Comparison of ENCODE assay signal across 27 cellular contexts in genomic region chr13:114199961-114200672, GRCh38. TPM values are rescaled to one million over a fixed set of nuclear protein-coding genes. Genes with fewer than 3 reads are reported as not detected.
A peak's percentile ranks its signal among the peaks of the same experiment; 100 is the strongest.
DNase-seq lines count a peak whose midpoint lies in the region; ATAC-seq and TF ChIP-seq lines count a peak whose summit lies in the region.
"Had no signal": no experiment of that assay in that cellular context is flagged by ENCODE, and none has a peak within 500 bp of the region (broad histone marks: within the 10 kb centered on the region; RNA-seq: fewer than 3 reads in every experiment).

No MANE protein-coding gene starts in this region.

- no peak for ATAC-seq in stimulated activated effector memory CD8-positive, alpha-beta T cell treated with anti-CD3 and anti-CD28 coated beads, Interleukin-12 subunit alpha, Interleukin-12 subunit beta, amount 100 ng/mL, for 72 hours
- no peak for ATAC-seq in left colon
- ATAC-seq: activated T-cell treated with anti-CD3 and anti-CD28 coated beads, Interleukin-2, amount 50 U/mL, for 4 hours; esophagus mucosa; GM12878; HCT116; upper lobe of right lung had no signal

- peaks cover 3% of the 10 kb centered on the region for H3K4me1 Mint-ChIP-seq in glutamatergic neuron (ENCODE audit: low read depth, unreplicated experiment)
- no peaks in the 10 kb centered on the region for H3K4me1 Mint-ChIP-seq in osteocyte (ENCODE audit: unreplicated experiment)
- peaks cover 27% of the 10 kb centered on the region for H3K4me1 Mint-ChIP-seq in stimulated activated effector memory CD8-positive, alpha-beta T cell treated with anti-CD3 and anti-CD28 coated beads, Interleukin-12 subunit alpha, Interleukin-12 subunit beta, amount 100 ng/mL, for 72 hours

- no peak overlapping the region for H3K27ac ChIP-seq in HUES6 (ENCODE audit: low read depth, low read length)
- H3K27ac ChIP-seq: dorsolateral prefrontal cortex, upper lobe of right lung, VCaP had no signal

- H3K9me3 Mint-ChIP-seq in glutamatergic neuron (ENCODE audit: unreplicated experiment), result peaks cover 3% of the 10 kb centered on the region
- no peaks in the 10 kb centered on the region for H3K9me3 Mint-ChIP-seq in osteocyte (ENCODE audit: unreplicated experiment)
- no peaks in the 10 kb centered on the region for H3K9me3 Mint-ChIP-seq in stimulated activated effector memory CD8-positive, alpha-beta T cell treated with anti-CD3 and anti-CD28 coated beads, Interleukin-12 subunit alpha, Interleukin-12 subunit beta, amount 100 ng/mL, for 72 hours
- H3K9me3 Mint-ChIP-seq: activated T-cell treated with anti-CD3 and anti-CD28 coated beads, Interleukin-2, amount 50 U/mL, for 4 hours; stimulated activated naive CD8-positive, alpha-beta T cell treated with anti-CD3 and anti-CD28 coated beads, Interleukin-15, Interleukin-2, amounts not matched to agents 100 ng/mL and 50 ng/mL, for 24 hours had no signal

- peaks cover 11% of the 10 kb centered on the region for H3K9me3 ChIP-seq in HUES6 (ENCODE audit: control insufficient read depth, insufficient read depth, low read depth, low read length)
- H3K9me3 ChIP-seq: upper lobe of right lung had no signal

- TF ChIP-seq CTCF in AG09309 (IDR thresholded peaks at IDR 0.05; ENCODE audit: control insufficient read depth, insufficient read depth, low read depth, low read length, missing control alignments), result no peak
- no peak for TF ChIP-seq CTCF in glutamatergic neuron (IDR thresholded peaks at IDR 0.05; ENCODE audit: partially characterized antibody, unreplicated experiment)
- no peak for TF ChIP-seq CTCF in osteocyte (IDR thresholded peaks at IDR 0.05)

- peak overlapping the region; percentile 18 for H3K4me3 ChIP-seq in AG09309 (ENCODE audit: control insufficient read depth, low read depth, low read length)
- peak overlapping the region; percentile 48; the same call in 1 of the 2 replicates for H3K4me3 ChIP-seq in HUES6 (ENCODE audit: low read depth, low read length)
- H3K4me3 ChIP-seq: GM12878, upper lobe of right lung had no signal

- H3K36me3 Mint-ChIP-seq in glutamatergic neuron (ENCODE audit: unreplicated experiment), result peaks cover 3% of the 10 kb centered on the region
- H3K36me3 Mint-ChIP-seq in osteocyte (ENCODE audit: unreplicated experiment), result no peaks in the 10 kb centered on the region
- H3K36me3 Mint-ChIP-seq in stimulated activated effector memory CD8-positive, alpha-beta T cell treated with anti-CD3 and anti-CD28 coated beads, Interleukin-12 subunit alpha, Interleukin-12 subunit beta, amount 100 ng/mL, for 72 hours, result no peaks in the 10 kb centered on the region

- DNase-seq in AG09309 (ENCODE audit: low read depth) (no peak), glutamatergic neuron (no peak), retina (peak; percentile 52), osteocyte (ENCODE audit: extremely low spot score, unreplicated experiment) (no peak), left colon (no peak)
- no peak for DNase-seq in activated T-cell treated with anti-CD3 and anti-CD28 coated beads, Interleukin-2, amount 50 U/mL, for 48 hours
- no peak for DNase-seq in stimulated activated effector memory CD8-positive, alpha-beta T cell treated with anti-CD3 and anti-CD28 coated beads, Interleukin-12 subunit alpha, Interleukin-12 subunit beta, amount 100 ng/mL, for 72 hours (ENCODE audit: low spot score in 2 of 2)
- DNase-seq: activated CD4-positive, alpha-beta T cell treated with anti-CD3 and anti-CD28 coated beads, Interleukin-2, amount 50 U/mL, for 48 hours; activated T-cell treated with anti-CD3 and anti-CD28 coated beads, Interleukin-2, amount 50 U/mL, for 4 hours; Calu3; dorsolateral prefrontal cortex; GF-D8; KG1; NCI-H2081; NCI-H69; SHP77 treated with DMSO at 0.1 percent for 48 hours; upper lobe of right lung had no signal

- peaks cover 2% of the 10 kb centered on the region for H3K27me3 Mint-ChIP-seq in glutamatergic neuron (ENCODE audit: unreplicated experiment)
- peaks cover 38% of the 10 kb centered on the region for H3K27me3 Mint-ChIP-seq in osteocyte (ENCODE audit: unreplicated experiment)
- H3K27me3 Mint-ChIP-seq: activated naive CD8-positive, alpha-beta T cell; stimulated activated naive CD8-positive, alpha-beta T cell treated with anti-CD3 and anti-CD28 coated beads, Interleukin-15, Interleukin-2, amounts not matched to agents 100 ng/mL and 50 ng/mL, for 24 hours had no signal

- H3K27ac Mint-ChIP-seq in glutamatergic neuron (ENCODE audit: unreplicated experiment), result no peak overlapping the region
- H3K27ac Mint-ChIP-seq in osteocyte (ENCODE audit: unreplicated experiment), result no peak overlapping the region
- no peak overlapping the region for H3K27ac Mint-ChIP-seq in stimulated activated effector memory CD8-positive, alpha-beta T cell treated with anti-CD3 and anti-CD28 coated beads, Interleukin-12 subunit alpha, Interleukin-12 subunit beta, amount 100 ng/mL, for 72 hours
- H3K27ac Mint-ChIP-seq: activated naive CD8-positive, alpha-beta T cell; stimulated activated naive CD8-positive, alpha-beta T cell treated with anti-CD3 and anti-CD28 coated beads, Interleukin-15, Interleukin-2, amounts not matched to agents 100 ng/mL and 50 ng/mL, for 24 hours had no signal

- H3K27me3 ChIP-seq in HUES6 (ENCODE audit: control insufficient read depth, insufficient read depth, low read length), result peaks cover 6% of the 10 kb centered on the region; the same call in 1 of the 2 replicates

- H3K9ac ChIP-seq in HUES6 (ENCODE audit: low read length), result no peak overlapping the region

- H3K4me1 ChIP-seq in HUES6 (ENCODE audit: control insufficient read depth, insufficient read depth, low read length), result peaks cover 7% of the 10 kb centered on the region; the same call in 1 of the 2 replicates
- H3K4me1 ChIP-seq: upper lobe of right lung had no signal

- H3K4me3 Mint-ChIP-seq in glutamatergic neuron (ENCODE audit: unreplicated experiment), result peak overlapping the region; percentile 46
- H3K4me3 Mint-ChIP-seq in osteocyte (ENCODE audit: unreplicated experiment), result no peak overlapping the region
- no peak overlapping the region for H3K4me3 Mint-ChIP-seq in stimulated activated effector memory CD8-positive, alpha-beta T cell treated with anti-CD3 and anti-CD28 coated beads, Interleukin-12 subunit alpha, Interleukin-12 subunit beta, amount 100 ng/mL, for 72 hours
- H3K4me3 Mint-ChIP-seq: activated naive CD8-positive, alpha-beta T cell; activated T-cell treated with anti-CD3 and anti-CD28 coated beads, Interleukin-2, amount 50 U/mL, for 4 hours; stimulated activated naive CD8-positive, alpha-beta T cell treated with anti-CD3 and anti-CD28 coated beads, Interleukin-15, Interleukin-2, amounts not matched to agents 100 ng/mL and 50 ng/mL, for 24 hours had no signal

- intact Hi-C loops in left colon (cut with DNase I, micrococcal nuclease), result no loop called here

- H3K36me3 ChIP-seq in HUES6 (ENCODE audit: control insufficient read depth, insufficient read depth, low read length), result no peaks in the 10 kb centered on the region
- H3K36me3 ChIP-seq: upper lobe of right lung had no signal

RNA-seq across cellular contexts. Expression of gene CFAP97D2, which starts 21.1 kb away (rescaled TPM):
- total RNA-seq in glutamatergic neuron (ENCODE audit: unreplicated experiment), result not detected
- total RNA-seq in osteocyte, result not detected in 2 replicates
- not detected for total RNA-seq in left colon
- total RNA-seq: activated T-cell treated with anti-CD3 and anti-CD28 coated beads, Interleukin-2, amount 50 U/mL, for 4 hours; Calu3; esophagus mucosa; glomerular endothelial cell; GM12878; lower leg skin; posterior vena cava; upper lobe of right lung had no signal

RNA-seq across cellular contexts. Expression of gene CDC16, which starts 34.6 kb away (rescaled TPM):
- total RNA-seq in glutamatergic neuron (ENCODE audit: unreplicated experiment) (85.1 TPM), osteocyte (72.6 and 73.7 TPM in 2 replicates), left colon (10 to 100 TPM; 44.5 to 45.1 TPM)
